In genomic region chr3:46903341-46904302, GRCh38 we compare ENCODE assay signal across 12 cellular contexts. TPM values are rescaled to one million over a fixed set of nuclear protein-coding genes. Genes with fewer than 3 reads are reported as not detected.
DNase-seq lines count a peak whose midpoint lies in the region; ATAC-seq and TF ChIP-seq lines count a peak whose summit lies in the region.
"Had no signal": no experiment of that assay in that cellular context is flagged by ENCODE, and none has a peak within 500 bp of the region (broad histone marks: within the 10 kb centered on the region; RNA-seq: fewer than 3 reads in every experiment).

No MANE protein-coding gene starts in this region.

- DNase-seq in EH (ENCODE audit: low read depth) (peak; percentile 86), LoVo (ENCODE audit: low spot score) (peak; percentile 8), cardiac fibroblast (ENCODE audit: low read depth in 2 of 2) (peak; percentile 43 to 60), neural progenitor cell (ENCODE audit: low spot score) (no peak), mesothelial cell of epicardium (ENCODE audit: low spot score in 2 of 2, unreplicated experiment in 2 of 2) (no peak)
- DNase-seq: stimulated activated CD4-positive, alpha-beta T cell treated with anti-CD3 and anti-CD28 coated beads, Interleukin-12 subunit alpha, Interleukin-12 subunit beta, amount 100 ng/mL, for 4 hours had no signal

- H3K4me3 Mint-ChIP-seq in neural progenitor cell (no peak overlapping the region), mesothelial cell of epicardium (no peak overlapping the region)
- H3K4me3 Mint-ChIP-seq: activated naive CD8-positive, alpha-beta T cell; naive thymus-derived CD8-positive, alpha-beta T cell had no signal

- H3K27me3 Mint-ChIP-seq in neural progenitor cell (ENCODE audit: insufficient read depth, low read depth) (peaks cover 15% of the 10 kb centered on the region), mesothelial cell of epicardium (ENCODE audit: low read depth) (no peaks in the 10 kb centered on the region)

- no peak overlapping the region for H3K4me2 ChIP-seq in neural progenitor cell

- H3K9me3 ChIP-seq in neural progenitor cell (ENCODE audit: low read depth): no peaks in the 10 kb centered on the region

- H3K9me3 Mint-ChIP-seq in neural progenitor cell (no peaks in the 10 kb centered on the region), mesothelial cell of epicardium (no peaks in the 10 kb centered on the region)
- H3K9me3 Mint-ChIP-seq: naive thymus-derived CD8-positive, alpha-beta T cell had no signal

- no peaks in the 10 kb centered on the region for H3K36me3 Mint-ChIP-seq in neural progenitor cell
- no peaks in the 10 kb centered on the region for H3K36me3 Mint-ChIP-seq in mesothelial cell of epicardium
- H3K36me3 Mint-ChIP-seq: activated naive CD8-positive, alpha-beta T cell; naive thymus-derived CD8-positive, alpha-beta T cell had no signal

- H4K20me1 ChIP-seq in neural progenitor cell (ENCODE audit: low read depth): no peaks in the 10 kb centered on the region

- peaks cover 13% of the 10 kb centered on the region for H3K27me3 ChIP-seq in neural progenitor cell

- H3K4me3 ChIP-seq in cardiac fibroblast (replicated peaks in 1 of 2; ENCODE audit: low read depth in 2 of 2, low read length in 2 of 2) (no peak overlapping the region), neural progenitor cell (no peak overlapping the region)

- H3K4me1 Mint-ChIP-seq in neural progenitor cell: no peaks in the 10 kb centered on the region
- H3K4me1 Mint-ChIP-seq in mesothelial cell of epicardium: no peaks in the 10 kb centered on the region

- H3K27ac Mint-ChIP-seq in neural progenitor cell (peak overlapping the region; percentile 8), mesothelial cell of epicardium (no peak overlapping the region)
- H3K27ac Mint-ChIP-seq: activated naive CD8-positive, alpha-beta T cell; naive thymus-derived CD8-positive, alpha-beta T cell had no signal

- H3K79me2 ChIP-seq in neural progenitor cell (ENCODE audit: low read depth): no peaks in the 10 kb centered on the region

- no peak overlapping the region for H3K27ac ChIP-seq in neural progenitor cell

- H3K9ac ChIP-seq in neural progenitor cell: no peak overlapping the region

- ATAC-seq in GM21717 (IDR thresholded peaks at IDR 0.05; ENCODE audit: unreplicated experiment) (no peak), HG03196 (IDR thresholded peaks at IDR 0.05; ENCODE audit: unreplicated experiment) (no peak), HG03521 (IDR thresholded peaks at IDR 0.05; ENCODE audit: unreplicated experiment) (no peak)
- ATAC-seq: naive thymus-derived CD8-positive, alpha-beta T cell had no signal

- peaks cover 3% of the 10 kb centered on the region for H3K4me1 ChIP-seq in neural progenitor cell

- H2AFZ ChIP-seq in neural progenitor cell (replicated peaks): no peak overlapping the region

- TF ChIP-seq CTCF in cardiac fibroblast (IDR thresholded peaks at IDR 0.05; ENCODE audit: low read depth, low read length) (no peak), neural progenitor cell (IDR thresholded peaks at IDR 0.05) (no peak), mesothelial cell of epicardium (IDR thresholded peaks at IDR 0.05; ENCODE audit: unreplicated experiment) (no peak)

- H3K36me3 ChIP-seq in neural progenitor cell: no peaks in the 10 kb centered on the region

- H3F3A ChIP-seq in neural progenitor cell (ENCODE audit: low read depth): no peaks in the 10 kb centered on the region

RNA-seq across cellular contexts. Expression of gene PTH1R, which starts 26.1 kb away (rescaled TPM):
- 0.43 TPM in 1 of 2 replicates, not detected in the other for total RNA-seq in neural progenitor cell (ENCODE audit: low replicate concordance)
- total RNA-seq in mesothelial cell of epicardium: 34.3 to 38.0 TPM (median 36.4 TPM) in 3 replicates
- total RNA-seq: naive thymus-derived CD8-positive, alpha-beta T cell; T-helper 1 cell treated with Interleukin-12 subunit alpha and Interleukin-12 subunit beta and Interleukin-4 antibody, amounts not matched to agents 30 ng/mL and 1 ng/mL, for 36 hours had no signal

RNA-seq across cellular contexts. Expression of gene MYL3, which starts 40.4 kb away (rescaled TPM):
- total RNA-seq in neural progenitor cell (ENCODE audit: low replicate concordance) (not detected in 2 replicates), mesothelial cell of epicardium (5.2 to 6.8 TPM (median 5.3 TPM) in 3 replicates)
- total RNA-seq: naive thymus-derived CD8-positive, alpha-beta T cell; T-helper 1 cell treated with Interleukin-12 subunit alpha and Interleukin-12 subunit beta and Interleukin-4 antibody, amounts not matched to agents 30 ng/mL and 1 ng/mL, for 36 hours had no signal

Comparison
In these comparisons a context has a peak if more than half of its experiments do, and no peak if none do; other contexts are left out.
1. DNase-seq: peak in EH (single experiment), LoVo (single experiment) and cardiac fibroblast (2 of 2); none in neural progenitor cell (single experiment) and mesothelial cell of epicardium (0 of 2).
2. RNA of gene PTH1R, which starts 26.1 kb away (total RNA-seq): 34.3 to 38.0 TPM in mesothelial cell of epicardium; 0.43 TPM in neural progenitor cell; every median in the first group is over 10 times any median in the second.